Comparison of ENCODE assay signal across 8 cellular contexts in the genomic region with DNA sequence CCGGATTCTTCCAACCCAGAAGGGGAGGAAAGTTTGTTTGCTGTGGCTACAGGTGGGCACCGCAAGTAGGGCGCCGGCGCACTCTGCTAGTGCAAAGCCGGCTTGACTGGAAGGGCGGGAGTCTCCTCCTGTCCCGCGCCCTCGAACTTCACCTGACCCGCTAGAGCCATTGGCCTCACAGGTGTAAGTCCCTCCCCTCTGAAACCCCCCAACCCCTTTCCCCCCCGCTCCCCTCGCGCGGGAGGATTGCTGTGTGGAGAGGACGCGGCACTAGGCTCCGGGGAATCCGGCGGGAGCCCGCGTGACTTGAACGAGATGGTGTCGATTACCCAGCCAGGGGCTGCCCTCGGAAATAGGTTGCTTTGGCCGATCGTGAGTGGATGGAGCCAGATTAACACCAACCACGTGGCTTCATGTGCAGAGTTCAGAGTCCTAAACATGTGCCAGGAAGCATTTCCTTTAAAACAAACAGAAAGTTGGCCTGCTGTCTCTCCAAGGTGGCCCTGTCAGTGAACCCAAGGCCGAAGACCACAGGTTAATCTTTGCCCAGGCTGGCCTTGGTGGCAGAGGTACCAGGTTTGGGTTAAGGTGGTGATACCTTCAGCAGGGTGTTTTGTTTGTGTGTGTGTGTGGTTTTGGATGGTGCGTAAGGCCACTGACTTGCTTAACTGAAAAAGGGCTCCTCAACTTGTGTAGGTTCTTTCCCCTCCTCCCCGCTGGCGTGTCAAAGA. TPM values are rescaled to one million over a fixed set of nuclear protein-coding genes. Genes with fewer than 3 reads are reported as not detected.
DNase-seq lines count a peak whose midpoint lies in the region; ATAC-seq and TF ChIP-seq lines count a peak whose summit lies in the region.

No MANE protein-coding gene starts in this region.

- H3K27me3 ChIP-seq in endodermal cell (ENCODE audit: control insufficient read depth, insufficient read depth, low read length, poor library complexity, severe bottlenecking) (peaks cover 18% of the 10 kb centered on the region), neuron (ENCODE audit: insufficient read depth, low read length) (no peaks in the 10 kb centered on the region), testis (no peaks in the 10 kb centered on the region)

- no peaks in the 10 kb centered on the region for H3K9me3 ChIP-seq in endodermal cell (ENCODE audit: control insufficient read depth, low read length)
- H3K9me3 ChIP-seq in neuron (ENCODE audit: low read length): no peaks in the 10 kb centered on the region
- no peaks in the 10 kb centered on the region for H3K9me3 ChIP-seq in testis

- no peaks in the 10 kb centered on the region for H3K27me3 Mint-ChIP-seq in activated CD4-positive, alpha-beta T cell treated with anti-CD3 and anti-CD28 coated beads, Interleukin-2, amount 10 ng/mL, durations not matched to agents 7 days and 5 days
- H3K27me3 Mint-ChIP-seq in endodermal cell (ENCODE audit: insufficient read depth): peaks cover 51% of the 10 kb centered on the region

- peak; percentile 83 for DNase-seq in activated CD4-positive, alpha-beta T cell treated with anti-CD3 and anti-CD28 coated beads, Interleukin-2, amount 10 ng/mL, durations not matched to agents 7 days and 5 days
- DNase-seq in endodermal cell (peak; percentile 94), testis (peak; percentile 30), putamen (ENCODE audit: low spot score) (no peak), medulla oblongata (ENCODE audit: extremely low spot score) (no peak)

- H3K27ac ChIP-seq in endodermal cell (ENCODE audit: low read depth, low read length) (no peak overlapping the region), testis (peak overlapping the region in 1 of 2 donors; percentile 65)

- peaks cover 28% of the 10 kb centered on the region for H3K36me3 Mint-ChIP-seq in activated CD4-positive, alpha-beta T cell treated with anti-CD3 and anti-CD28 coated beads, Interleukin-2, amount 10 ng/mL, durations not matched to agents 7 days and 5 days (ENCODE audit: low read depth)
- H3K36me3 Mint-ChIP-seq in endodermal cell (ENCODE audit: low read depth): no peaks in the 10 kb centered on the region

- H3K4me1 ChIP-seq in endodermal cell (ENCODE audit: control insufficient read depth, insufficient read depth, low read length) (no peaks in the 10 kb centered on the region), neuron (ENCODE audit: insufficient read depth, low read length) (peaks cover 27% of the 10 kb centered on the region), testis (no peaks in the 10 kb centered on the region)

- H3K9ac ChIP-seq in endodermal cell (ENCODE audit: extremely low read depth, low read length, poor library complexity, severe bottlenecking): no peak overlapping the region

- peaks cover 6% of the 10 kb centered on the region for H3K9me3 Mint-ChIP-seq in activated CD4-positive, alpha-beta T cell treated with anti-CD3 and anti-CD28 coated beads, Interleukin-2, amount 10 ng/mL, durations not matched to agents 7 days and 5 days
- no peaks in the 10 kb centered on the region for H3K9me3 Mint-ChIP-seq in endodermal cell

- H3K27ac Mint-ChIP-seq in activated CD4-positive, alpha-beta T cell treated with anti-CD3 and anti-CD28 coated beads, Interleukin-2, amount 10 ng/mL, durations not matched to agents 7 days and 5 days: peak overlapping the region; percentile 100
- no peak overlapping the region for H3K27ac Mint-ChIP-seq in endodermal cell

- TF ChIP-seq CTCF in endodermal cell (conservative IDR thresholded peaks at IDR 0.05): no peak
- TF ChIP-seq CTCF in testis (IDR thresholded peaks at IDR 0.05): no peak

- CTCF ChIA-PET in activated CD4-positive, alpha-beta T cell treated with anti-CD3 and anti-CD28 coated beads, Interleukin-2, amount 10 ng/mL, durations not matched to agents 7 days and 5 days (lab: Charles Lee): interaction anchor here (0.6 to 2.5 kb wide), 31 partner anchors 10 to 846 kb away, joined by 3 to 22 read pairs (median 4); no protein-coding TSS in a partner anchor

- POLR2A ChIA-PET in activated CD4-positive, alpha-beta T cell treated with anti-CD3 and anti-CD28 coated beads, Interleukin-2, amount 10 ng/mL, durations not matched to agents 7 days and 5 days (lab: Charles Lee): interaction anchor here (0.6 to 2.9 kb wide), 3 partner anchors 139 to 237 kb away, joined by 3 to 12 read pairs (median 3); no protein-coding TSS in a partner anchor

- H3K4me3 ChIP-seq in endodermal cell (ENCODE audit: low read length): peak overlapping the region; percentile 88
- peak overlapping the region; percentile 93 for H3K4me3 ChIP-seq in neuron (ENCODE audit: low read length)
- peak overlapping the region; percentile 59 to 66 for H3K4me3 ChIP-seq in testis

- peak overlapping the region; percentile 94 for H3K4me3 Mint-ChIP-seq in activated CD4-positive, alpha-beta T cell treated with anti-CD3 and anti-CD28 coated beads, Interleukin-2, amount 10 ng/mL, durations not matched to agents 7 days and 5 days
- H3K4me3 Mint-ChIP-seq in endodermal cell: peak overlapping the region; percentile 77

- H3K36me3 ChIP-seq in endodermal cell (ENCODE audit: control insufficient read depth, insufficient read depth, low read length): no peaks in the 10 kb centered on the region
- no peaks in the 10 kb centered on the region for H3K36me3 ChIP-seq in neuron (ENCODE audit: insufficient read depth, low read length)
- H3K36me3 ChIP-seq in testis (ENCODE audit: low read depth, missing control alignments): no peaks in the 10 kb centered on the region

- ATAC-seq in GM18909 (IDR thresholded peaks at IDR 0.05; ENCODE audit: poor library complexity, unreplicated experiment): peak; percentile 35
- peak; percentile 25 for ATAC-seq in HG03460 (IDR thresholded peaks at IDR 0.05; ENCODE audit: unreplicated experiment)

- intact Hi-C loops in testis (cut with DNase I; ENCODE audit: low total_unique reads): no loop called here

- WGBS in endodermal cell (ENCODE audit: insufficient coverage in 1 of 2, insufficient read length in 1 of 2), 2 experiments: 19 to 34% methylated on average over 8 to 32 of the region's 32 CpGs
- 8 to 9% methylated on average over 18 to 32 of the region's 32 CpGs for WGBS in testis, 2 donors

- peak overlapping the region; percentile 94 for H2AFZ ChIP-seq in neuron (ENCODE audit: low read depth, low read length)

- H3K4me1 Mint-ChIP-seq in activated CD4-positive, alpha-beta T cell treated with anti-CD3 and anti-CD28 coated beads, Interleukin-2, amount 10 ng/mL, durations not matched to agents 7 days and 5 days: peaks cover 67% of the 10 kb centered on the region
- peaks cover 17% of the 10 kb centered on the region for H3K4me1 Mint-ChIP-seq in endodermal cell

- no peak for TF ChIP-seq POLR2A in testis (IDR thresholded peaks at IDR 0.05)

RNA-seq across cellular contexts. Expression of a gene that starts 1.0 kb away (rescaled TPM):
- 100 to 1,000 TPM in 1 of 2 experiments, 10 to 100 TPM in 1; 90.5 to 117 TPM for total RNA-seq in activated CD4-positive, alpha-beta T cell treated with anti-CD3 and anti-CD28 coated beads, Interleukin-2, amount 10 ng/mL, durations not matched to agents 7 days and 5 days
- 10 to 100 TPM in 1 of 2 donors, 1 to 10 TPM in 1; 8.3 to 19.4 TPM for total RNA-seq in endodermal cell
- polyA plus RNA-seq in endodermal cell (2013, experiment 1 of 2): 19.4 TPM
- 17.3 TPM for polyA plus RNA-seq in endodermal cell (2013, experiment 2 of 2)
- 10 to 100 TPM; 33.5 to 78.6 TPM for total RNA-seq in testis
- 60.2 TPM for polyA plus RNA-seq in testis (ENCODE audit: insufficient read depth, low read depth, low replicate concordance)

Comparison
In these comparisons a context has a peak if more than half of its experiments do, and no peak if none do; other contexts are left out.
1. DNase-seq: peak in activated CD4-positive, alpha-beta T cell treated with anti-CD3 and anti-CD28 coated beads, Interleukin-2, amount 10 ng/mL, durations not matched to agents 7 days and 5 days (single experiment), endodermal cell (single experiment) and testis (single experiment); none in putamen (single experiment) and medulla oblongata (single experiment).
2. Peak in every context shown above with its lines, with median percentiles within 50 percentile points of each other: H3K4me3 ChIP-seq.